ENCODE assay signal across 7 cellular contexts in the genomic region with DNA sequence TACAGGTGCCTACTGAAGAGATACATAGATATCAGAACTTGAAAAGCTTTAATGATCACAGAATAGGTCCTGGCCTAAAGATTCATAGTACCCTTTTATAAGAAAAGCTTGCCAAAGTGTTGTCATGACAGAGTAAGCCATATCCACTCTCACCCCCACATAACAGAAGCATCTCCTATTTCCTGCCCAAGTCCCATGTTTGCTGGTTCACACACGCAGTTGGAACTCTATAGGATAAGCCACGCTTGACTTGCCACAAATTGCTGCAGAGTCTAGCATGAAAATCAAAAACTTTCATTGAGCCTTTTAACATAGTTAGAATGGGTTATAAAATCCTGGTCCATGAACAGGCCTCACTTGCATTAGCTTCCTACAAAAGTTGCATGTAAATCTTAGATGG.
"Had no signal": no experiment of that assay in that cellular context is flagged by ENCODE, and none has a peak within 500 bp of the region (broad histone marks: within the 10 kb centered on the region; RNA-seq: fewer than 3 reads in every experiment).

No MANE protein-coding gene starts in this region.

- H3K36me3 ChIP-seq: HAP-1 had no signal

- H3K9me3 ChIP-seq: HAP-1 had no signal

- H3K4me1 ChIP-seq: HAP-1 had no signal

- DNase-seq: GM23248, GOT3, H7, HFFc6 had no signal

- H3K4me3 ChIP-seq: GM23248, HAP-1 had no signal

- ATAC-seq: HCT116 had no signal

- H3K27ac ChIP-seq: GM23248, HL-60 had no signal

- H2AFZ ChIP-seq: GM23248 had no signal
